16 cellular contexts compared by ENCODE assay signal in the genomic region with DNA sequence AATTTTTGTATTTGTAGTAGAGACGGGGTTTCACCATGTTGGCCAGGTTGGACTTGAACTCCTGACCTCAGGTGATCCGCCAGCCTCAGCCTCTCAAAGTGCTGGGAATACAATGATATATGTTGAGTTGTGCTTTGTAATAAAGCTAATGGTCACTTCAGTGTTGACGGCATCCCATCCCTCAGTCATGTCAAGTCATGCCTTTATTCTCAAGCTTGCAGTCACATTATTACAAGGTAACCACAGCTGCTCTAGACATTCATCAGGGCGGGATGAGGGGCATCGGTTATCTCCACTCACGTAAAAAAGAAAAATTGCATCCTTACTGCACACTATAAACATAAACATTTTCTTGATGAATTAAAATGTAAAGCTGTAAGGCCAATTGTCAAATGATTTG. TPM values are rescaled to one million over a fixed set of nuclear protein-coding genes. Genes with fewer than 3 reads are reported as not detected.
DNase-seq lines count a peak whose midpoint lies in the region; ATAC-seq, FAIRE-seq and TF ChIP-seq lines count a peak whose summit lies in the region.
"Had no signal": no experiment of that assay in that cellular context is flagged by ENCODE, and none has a peak within 500 bp of the region (broad histone marks: within the 10 kb centered on the region; RNA-seq: fewer than 3 reads in every experiment).

No MANE protein-coding gene starts in this region.

- WGBS in smooth muscle cell (ENCODE audit: low lambda C conversion rate): 87% methylated on average over 6 of the region's 6 CpGs

- no peak for FAIRE-seq in bronchial epithelial cell (lab: Jason Lieb, UNC)
- FAIRE-seq: GM12892, H1 had no signal

- intact Hi-C loops in Calu3 (cut with micrococcal nuclease; ENCODE audit: unreplicated experiment) (no loop called here), PC-9 (cut with micrococcal nuclease; ENCODE audit: unreplicated experiment) (loop anchor here (1.0 kb wide), 1 partner anchor 29 kb away; no protein-coding TSS in a partner anchor)

- CTCF ChIA-PET in Calu3 (lab: Charles Lee): interaction anchor here (0.5 to 1.6 kb wide), 3 partner anchors 19 to 61 kb away, joined by 3 to 7 read pairs (median 5); no protein-coding TSS in a partner anchor
- CTCF ChIA-PET in PC-9 (lab: Charles Lee): interaction anchor here (0.6 kb wide), 1 partner anchor 11 kb away, joined by 5 read pairs; no protein-coding TSS in a partner anchor

- H4K20me1 ChIP-seq in PC-9 (ENCODE audit: insufficient read depth) (no peaks in the 10 kb centered on the region), smooth muscle cell (ENCODE audit: low read depth) (no peaks in the 10 kb centered on the region)

- H3F3A ChIP-seq in PC-9 (ENCODE audit: insufficient read depth, low read depth): peaks cover 10% of the 10 kb centered on the region
- no peaks in the 10 kb centered on the region for H3F3A ChIP-seq in smooth muscle cell (ENCODE audit: low read depth)

- DNase-seq in Calu3 (no peak), PC-9 (no peak), bronchial epithelial cell (ENCODE audit: low read depth) (peak; percentile 73), smooth muscle cell (lab: John Stamatoyannopoulos, UW; ENCODE audit: unreplicated experiment) (no peak), anterior cingulate cortex (lab: John Stamatoyannopoulos, UW) (no peak), NCI-H2171 (lab: John Stamatoyannopoulos, UW) (no peak)
- DNase-seq: CD8-positive, alpha-beta T cell; COR-L47; DND-41; GDM1 had no signal

- ATAC-seq in GM18502 (IDR thresholded peaks at IDR 0.05; ENCODE audit: poor library complexity, unreplicated experiment): no peak
- ATAC-seq: CD8-positive, alpha-beta T cell had no signal

- H2AFZ ChIP-seq in PC-9 (no peak overlapping the region), smooth muscle cell (ENCODE audit: low read depth) (no peak overlapping the region)

- H3K4me3 Mint-ChIP-seq in Calu3 (ENCODE audit: low read depth, unreplicated experiment): no peak overlapping the region
- H3K4me3 Mint-ChIP-seq: CD14-positive monocyte; CD8-positive, alpha-beta T cell; HFFc6 had no signal

- peaks cover 5% of the 10 kb centered on the region for H3K36me3 Mint-ChIP-seq in Calu3 (ENCODE audit: insufficient read depth, unreplicated experiment)
- H3K36me3 Mint-ChIP-seq: CD14-positive monocyte; CD8-positive, alpha-beta T cell had no signal

- H3K4me1 Mint-ChIP-seq in Calu3 (ENCODE audit: low read depth, unreplicated experiment): peaks cover 38% of the 10 kb centered on the region
- H3K4me1 Mint-ChIP-seq: CD14-positive monocyte had no signal

- H3K4me3 ChIP-seq in PC-9 (no peak overlapping the region), bronchial epithelial cell (ENCODE audit: low read depth, low read length) (no peak overlapping the region), smooth muscle cell (no peak overlapping the region)
- H3K4me3 ChIP-seq: HAP-1 had no signal

- peak overlapping the region; percentile 87 for H3K27ac Mint-ChIP-seq in Calu3 (ENCODE audit: unreplicated experiment)
- H3K27ac Mint-ChIP-seq: CD8-positive, alpha-beta T cell; HFFc6 had no signal

- H3K27me3 ChIP-seq in PC-9 (ENCODE audit: insufficient read depth, low read depth) (no peaks in the 10 kb centered on the region), bronchial epithelial cell (ENCODE audit: control insufficient read depth, insufficient read depth, low read length) (no peaks in the 10 kb centered on the region), smooth muscle cell (ENCODE audit: low read depth) (no peaks in the 10 kb centered on the region)

- H3K4me2 ChIP-seq in PC-9 (no peak overlapping the region), smooth muscle cell (no peak overlapping the region)

- H3K9ac ChIP-seq in smooth muscle cell (ENCODE audit: low read depth): no peak overlapping the region

- no peaks in the 10 kb centered on the region for H3K27me3 Mint-ChIP-seq in Calu3 (ENCODE audit: unreplicated experiment)

- H3K9me3 ChIP-seq in PC-9 (ENCODE audit: insufficient read depth, low read depth): peaks cover 6% of the 10 kb centered on the region; the same call in 1 of the 2 replicates
- no peaks in the 10 kb centered on the region for H3K9me3 ChIP-seq in smooth muscle cell (replicated peaks; ENCODE audit: low read depth)
- H3K9me3 ChIP-seq: HAP-1 had no signal

- H3K4me1 ChIP-seq in PC-9 (replicated peaks; ENCODE audit: insufficient read depth): peaks cover 9% of the 10 kb centered on the region
- no peaks in the 10 kb centered on the region for H3K4me1 ChIP-seq in smooth muscle cell (ENCODE audit: low read depth)

- no TSS peak for BruUV-seq in Calu3 (replicated peaks; lab: Mats Ljungman, UMichigan)
- BruUV-seq in PC-9 (replicated peaks; lab: Mats Ljungman, UMichigan): no TSS peak

- TF ChIP-seq CTCF in Calu3 (IDR thresholded peaks at IDR 0.05; ENCODE audit: unreplicated experiment): no peak
- no peak for TF ChIP-seq CTCF in PC-9 (conservative IDR thresholded peaks at IDR 0.05)
- TF ChIP-seq CTCF in bronchial epithelial cell (IDR thresholded peaks at IDR 0.05; ENCODE audit: insufficient read depth, low read length, severe bottlenecking): no peak
- no peak for TF ChIP-seq CTCF in smooth muscle cell (IDR thresholded peaks at IDR 0.05; ENCODE audit: borderline replicate concordance, insufficient read depth, poor library complexity, severe bottlenecking)

- no peaks in the 10 kb centered on the region for H3K9me3 Mint-ChIP-seq in Calu3 (ENCODE audit: low read depth, unreplicated experiment)
- H3K9me3 Mint-ChIP-seq: HFFc6 had no signal

- POLR2A ChIA-PET in PC-9 (lab: Charles Lee; ENCODE audit: unreplicated experiment): interaction anchor here (0.6 kb wide), 1 partner anchor 81 kb away, joined by 3 read pairs; no protein-coding TSS in a partner anchor

- H3K9me2 ChIP-seq in PC-9 (ENCODE audit: insufficient read depth): no peaks in the 10 kb centered on the region

- H3K36me3 ChIP-seq in PC-9 (ENCODE audit: low read depth) (no peaks in the 10 kb centered on the region), bronchial epithelial cell (ENCODE audit: control insufficient read depth, insufficient read depth, low read length) (no peaks in the 10 kb centered on the region), smooth muscle cell (ENCODE audit: low read depth) (no peaks in the 10 kb centered on the region)
- H3K36me3 ChIP-seq: HAP-1 had no signal

- H3K27ac ChIP-seq in PC-9 (peak overlapping the region; percentile 86), smooth muscle cell (ENCODE audit: low read depth) (peak overlapping the region; percentile 30)

- H3K79me2 ChIP-seq in PC-9 (ENCODE audit: low read depth) (no peaks in the 10 kb centered on the region), smooth muscle cell (ENCODE audit: low read depth) (no peaks in the 10 kb centered on the region)

RNA-seq across cellular contexts. Expression of gene FAT1, which starts 12.8 kb away (rescaled TPM):
- total RNA-seq in Calu3 (2022): 197 and 210 TPM in 2 replicates
- 59.5 and 73.2 TPM in 2 replicates for total RNA-seq in PC-9 (2021)
- 237 and 301 TPM in 2 replicates for total RNA-seq in bronchial epithelial cell
- total RNA-seq in smooth muscle cell: 359 and 395 TPM in 2 replicates
- 42.4 and 65.1 TPM in 2 replicates for polyA plus RNA-seq in smooth muscle cell
- total RNA-seq: CD8-positive, alpha-beta T cell had no signal
- polyA plus RNA-seq: CD14-positive monocyte had no signal
